In the genomic region with DNA sequence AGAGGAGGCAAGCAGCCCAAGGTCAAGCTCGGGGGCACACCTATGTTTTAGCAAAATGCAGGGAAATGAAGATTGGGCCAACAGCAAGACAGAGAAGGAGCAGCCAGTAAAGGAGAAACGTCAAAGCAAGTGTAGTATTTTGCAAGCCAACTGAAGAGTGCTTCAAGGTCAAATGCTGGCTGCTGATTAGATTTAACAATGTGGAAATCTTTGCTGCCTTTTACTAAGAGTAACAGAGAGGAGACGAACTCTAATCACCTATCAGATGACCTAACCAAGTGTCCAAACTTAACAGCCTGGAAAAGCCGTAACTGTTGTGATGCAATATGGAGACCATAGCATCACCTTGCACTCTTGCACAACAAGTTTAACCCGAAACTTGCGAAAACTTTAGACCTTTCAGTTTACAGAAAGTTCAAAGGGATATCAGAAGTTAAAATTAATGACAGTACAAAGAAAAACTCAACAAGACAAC, we compare ENCODE assay signal across 1 cellular context.
TF ChIP-seq lines count a peak whose summit lies in the region.

No MANE protein-coding gene starts in this region.

TF ChIP-seq in HepG2, 621 proteins besides CTCF, POLR2A, EP300 and RAD21 (continued from another document):
- TF ChIP-seq, protein P1, sequence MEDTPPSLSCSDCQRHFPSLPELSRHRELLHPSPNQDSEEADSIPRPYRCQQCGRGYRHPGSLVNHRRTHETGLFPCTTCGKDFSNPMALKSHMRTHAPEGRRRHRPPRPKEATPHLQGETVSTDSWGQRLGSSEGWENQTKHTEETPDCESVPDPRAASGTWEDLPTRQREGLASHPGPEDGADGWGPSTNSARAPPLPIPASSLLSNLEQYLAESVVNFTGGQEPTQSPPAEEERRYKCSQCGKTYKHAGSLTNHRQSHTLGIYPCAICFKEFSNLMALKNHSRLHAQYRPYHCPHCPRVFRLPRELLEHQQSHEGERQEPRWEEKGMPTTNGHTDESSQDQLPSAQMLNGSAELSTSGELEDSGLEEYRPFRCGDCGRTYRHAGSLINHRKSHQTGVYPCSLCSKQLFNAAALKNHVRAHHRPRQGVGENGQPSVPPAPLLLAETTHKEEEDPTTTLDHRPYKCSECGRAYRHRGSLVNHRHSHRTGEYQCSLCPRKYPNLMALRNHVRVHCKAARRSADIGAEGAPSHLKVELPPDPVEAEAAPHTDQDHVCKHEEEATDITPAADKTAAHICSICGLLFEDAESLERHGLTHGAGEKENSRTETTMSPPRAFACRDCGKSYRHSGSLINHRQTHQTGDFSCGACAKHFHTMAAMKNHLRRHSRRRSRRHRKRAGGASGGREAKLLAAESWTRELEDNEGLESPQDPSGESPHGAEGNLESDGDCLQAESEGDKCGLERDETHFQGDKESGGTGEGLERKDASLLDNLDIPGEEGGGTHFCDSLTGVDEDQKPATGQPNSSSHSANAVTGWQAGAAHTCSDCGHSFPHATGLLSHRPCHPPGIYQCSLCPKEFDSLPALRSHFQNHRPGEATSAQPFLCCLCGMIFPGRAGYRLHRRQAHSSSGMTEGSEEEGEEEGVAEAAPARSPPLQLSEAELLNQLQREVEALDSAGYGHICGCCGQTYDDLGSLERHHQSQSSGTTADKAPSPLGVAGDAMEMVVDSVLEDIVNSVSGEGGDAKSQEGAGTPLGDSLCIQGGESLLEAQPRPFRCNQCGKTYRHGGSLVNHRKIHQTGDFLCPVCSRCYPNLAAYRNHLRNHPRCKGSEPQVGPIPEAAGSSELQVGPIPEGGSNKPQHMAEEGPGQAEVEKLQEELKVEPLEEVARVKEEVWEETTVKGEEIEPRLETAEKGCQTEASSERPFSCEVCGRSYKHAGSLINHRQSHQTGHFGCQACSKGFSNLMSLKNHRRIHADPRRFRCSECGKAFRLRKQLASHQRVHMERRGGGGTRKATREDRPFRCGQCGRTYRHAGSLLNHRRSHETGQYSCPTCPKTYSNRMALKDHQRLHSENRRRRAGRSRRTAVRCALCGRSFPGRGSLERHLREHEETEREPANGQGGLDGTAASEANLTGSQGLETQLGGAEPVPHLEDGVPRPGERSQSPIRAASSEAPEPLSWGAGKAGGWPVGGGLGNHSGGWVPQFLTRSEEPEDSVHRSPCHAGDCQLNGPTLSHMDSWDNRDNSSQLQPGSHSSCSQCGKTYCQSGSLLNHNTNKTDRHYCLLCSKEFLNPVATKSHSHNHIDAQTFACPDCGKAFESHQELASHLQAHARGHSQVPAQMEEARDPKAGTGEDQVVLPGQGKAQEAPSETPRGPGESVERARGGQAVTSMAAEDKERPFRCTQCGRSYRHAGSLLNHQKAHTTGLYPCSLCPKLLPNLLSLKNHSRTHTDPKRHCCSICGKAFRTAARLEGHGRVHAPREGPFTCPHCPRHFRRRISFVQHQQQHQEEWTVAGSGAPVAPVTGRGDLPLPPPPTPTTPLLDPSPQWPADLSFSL (CRISPR knock-in tag; IDR thresholded peaks at IDR 0.05): no peak
- TF ChIP-seq, protein P2, sequence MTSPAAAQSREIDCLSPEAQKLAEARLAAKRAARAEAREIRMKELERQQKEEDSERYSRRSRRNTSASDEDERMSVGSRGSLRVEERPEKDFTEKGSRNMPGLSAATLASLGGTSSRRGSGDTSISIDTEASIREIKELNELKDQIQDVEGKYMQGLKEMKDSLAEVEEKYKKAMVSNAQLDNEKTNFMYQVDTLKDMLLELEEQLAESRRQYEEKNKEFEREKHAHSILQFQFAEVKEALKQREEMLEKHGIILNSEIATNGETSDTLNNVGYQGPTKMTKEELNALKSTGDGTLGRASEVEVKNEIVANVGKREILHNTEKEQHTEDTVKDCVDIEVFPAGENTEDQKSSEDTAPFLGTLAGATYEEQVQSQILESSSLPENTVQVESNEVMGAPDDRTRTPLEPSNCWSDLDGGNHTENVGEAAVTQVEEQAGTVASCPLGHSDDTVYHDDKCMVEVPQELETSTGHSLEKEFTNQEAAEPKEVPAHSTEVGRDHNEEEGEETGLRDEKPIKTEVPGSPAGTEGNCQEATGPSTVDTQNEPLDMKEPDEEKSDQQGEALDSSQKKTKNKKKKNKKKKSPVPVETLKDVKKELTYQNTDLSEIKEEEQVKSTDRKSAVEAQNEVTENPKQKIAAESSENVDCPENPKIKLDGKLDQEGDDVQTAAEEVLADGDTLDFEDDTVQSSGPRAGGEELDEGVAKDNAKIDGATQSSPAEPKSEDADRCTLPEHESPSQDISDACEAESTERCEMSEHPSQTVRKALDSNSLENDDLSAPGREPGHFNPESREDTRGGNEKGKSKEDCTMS (CRISPR knock-in tag; conservative IDR thresholded peaks at IDR 0.05): no peak
- TF ChIP-seq ZNF460 (CRISPR knock-in tag; IDR thresholded peaks at IDR 0.05; ENCODE audit: borderline replicate concordance) (no peak), MAF1 (CRISPR knock-in tag; IDR thresholded peaks at IDR 0.05; ENCODE audit: borderline replicate concordance) (no peak), HNF4G (IDR thresholded peaks at IDR 0.05; ENCODE audit: borderline replicate concordance, low read depth, low read length) (peak; percentile 97), HNF4G (CRISPR knock-in tag; IDR thresholded peaks at IDR 0.05; ENCODE audit: borderline replicate concordance, low read depth) (peak; percentile 87), ZNF180 (CRISPR knock-in tag; IDR thresholded peaks at IDR 0.05; ENCODE audit: borderline replicate concordance, low read depth) (no peak), HDAC1 (CRISPR knock-in tag; IDR thresholded peaks at IDR 0.05) (peak; percentile 94), ZNF3 (CRISPR knock-in tag; IDR thresholded peaks at IDR 0.05) (peak; percentile 81; the same call in 1 of the 2 replicates), NR2F2 (IDR thresholded peaks at IDR 0.05; ENCODE audit: borderline replicate concordance, low read depth) (peak; percentile 99), FOXP1 (IDR thresholded peaks at IDR 0.05) (peak; percentile 81), FOXP1 (CRISPR knock-in tag; IDR thresholded peaks at IDR 0.05) (peak; percentile 98), ZNF468 (CRISPR knock-in tag; IDR thresholded peaks at IDR 0.05) (no peak), HIVEP1 (CRISPR knock-in tag; IDR thresholded peaks at IDR 0.05) (no peak), ZNF773 (CRISPR knock-in tag; IDR thresholded peaks at IDR 0.05; ENCODE audit: borderline replicate concordance) (no peak), ARNT (IDR thresholded peaks at IDR 0.05) (no peak), SMC3 (IDR thresholded peaks at IDR 0.05; ENCODE audit: low read length) (peak; percentile 60; the same call in 1 of the 2 replicates), ZSCAN29 (CRISPR knock-in tag; conservative IDR thresholded peaks at IDR 0.05) (peak; percentile 90), ATF1 (CRISPR knock-in tag; IDR thresholded peaks at IDR 0.05) (peak; percentile 85)
- TF ChIP-seq, protein P3, sequence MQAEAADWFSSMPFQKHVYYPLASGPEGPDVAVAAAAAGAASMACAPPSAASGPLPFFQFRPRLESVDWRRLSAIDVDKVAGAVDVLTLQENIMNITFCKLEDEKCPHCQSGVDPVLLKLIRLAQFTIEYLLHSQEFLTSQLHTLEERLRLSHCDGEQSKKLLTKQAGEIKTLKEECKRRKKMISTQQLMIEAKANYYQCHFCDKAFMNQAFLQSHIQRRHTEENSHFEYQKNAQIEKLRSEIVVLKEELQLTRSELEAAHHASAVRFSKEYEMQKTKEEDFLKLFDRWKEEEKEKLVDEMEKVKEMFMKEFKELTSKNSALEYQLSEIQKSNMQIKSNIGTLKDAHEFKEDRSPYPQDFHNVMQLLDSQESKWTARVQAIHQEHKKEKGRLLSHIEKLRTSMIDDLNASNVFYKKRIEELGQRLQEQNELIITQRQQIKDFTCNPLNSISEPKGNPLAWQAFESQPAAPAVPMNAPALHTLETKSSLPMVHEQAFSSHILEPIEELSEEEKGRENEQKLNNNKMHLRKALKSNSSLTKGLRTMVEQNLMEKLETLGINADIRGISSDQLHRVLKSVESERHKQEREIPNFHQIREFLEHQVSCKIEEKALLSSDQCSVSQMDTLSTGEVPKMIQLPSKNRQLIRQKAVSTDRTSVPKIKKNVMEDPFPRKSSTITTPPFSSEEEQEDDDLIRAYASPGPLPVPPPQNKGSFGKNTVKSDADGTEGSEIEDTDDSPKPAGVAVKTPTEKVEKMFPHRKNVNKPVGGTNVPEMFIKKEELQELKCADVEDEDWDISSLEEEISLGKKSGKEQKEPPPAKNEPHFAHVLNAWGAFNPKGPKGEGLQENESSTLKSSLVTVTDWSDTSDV (CRISPR knock-in tag; IDR thresholded peaks at IDR 0.05): no peak
- TF ChIP-seq, protein P4, sequence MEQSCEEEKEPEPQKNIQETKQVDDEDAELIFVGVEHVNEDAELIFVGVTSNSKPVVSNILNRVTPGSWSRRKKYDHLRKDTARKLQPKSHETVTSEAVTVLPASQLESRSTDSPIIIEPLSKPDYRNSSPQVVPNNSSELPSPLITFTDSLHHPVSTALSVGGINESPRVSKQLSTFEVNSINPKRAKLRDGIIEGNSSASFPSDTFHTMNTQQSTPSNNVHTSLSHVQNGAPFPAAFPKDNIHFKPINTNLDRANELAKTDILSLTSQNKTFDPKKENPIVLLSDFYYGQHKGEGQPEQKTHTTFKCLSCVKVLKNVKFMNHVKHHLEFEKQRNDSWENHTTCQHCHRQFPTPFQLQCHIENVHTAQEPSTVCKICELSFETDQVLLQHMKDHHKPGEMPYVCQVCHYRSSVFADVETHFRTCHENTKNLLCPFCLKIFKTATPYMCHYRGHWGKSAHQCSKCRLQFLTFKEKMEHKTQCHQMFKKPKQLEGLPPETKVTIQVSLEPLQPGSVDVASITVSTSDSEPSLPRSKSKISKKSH (CRISPR knock-in tag; IDR thresholded peaks at IDR 0.05; ENCODE audit: borderline replicate concordance): no peak
- TF ChIP-seq, protein P5, sequence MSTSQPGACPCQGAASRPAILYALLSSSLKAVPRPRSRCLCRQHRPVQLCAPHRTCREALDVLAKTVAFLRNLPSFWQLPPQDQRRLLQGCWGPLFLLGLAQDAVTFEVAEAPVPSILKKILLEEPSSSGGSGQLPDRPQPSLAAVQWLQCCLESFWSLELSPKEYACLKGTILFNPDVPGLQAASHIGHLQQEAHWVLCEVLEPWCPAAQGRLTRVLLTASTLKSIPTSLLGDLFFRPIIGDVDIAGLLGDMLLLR (CRISPR knock-in tag; IDR thresholded peaks at IDR 0.05): no peak
TF ChIP-seq in HepG2: peak in this region for 282.
